ENCODE assay signal across 9 cellular contexts in genomic region chr15:70852501-70853269, GRCh38. TPM values are rescaled to one million over a fixed set of nuclear protein-coding genes. Genes with fewer than 3 reads are reported as not detected.
DNase-seq lines count a peak whose midpoint lies in the region; ATAC-seq and TF ChIP-seq lines count a peak whose summit lies in the region.
"Had no signal": no experiment of that assay in that cellular context is flagged by ENCODE, and none has a peak within 500 bp of the region (broad histone marks: within the 10 kb centered on the region; RNA-seq: fewer than 3 reads in every experiment).

No MANE protein-coding gene starts in this region.

- H3K79me1 ChIP-seq in trophoblast cell (ENCODE audit: low read length) = peaks cover 8% of the 10 kb centered on the region

- H2AFZ ChIP-seq in trophoblast cell (ENCODE audit: insufficient read depth, low read length, poor library complexity) = no peak overlapping the region

- no peak overlapping the region for H4K91ac ChIP-seq in trophoblast cell (ENCODE audit: low read depth, low read length)

- intact Hi-C loops in Calu3 (cut with micrococcal nuclease; ENCODE audit: unreplicated experiment) = no loop called here

- H3K4me1 Mint-ChIP-seq in Calu3 (ENCODE audit: low read depth, unreplicated experiment) = peaks cover 54% of the 10 kb centered on the region

- peak overlapping the region; percentile 89 for H3K4me3 ChIP-seq in RWPE2 (ENCODE audit: severe bottlenecking)
- H3K4me3 ChIP-seq in fibroblast of pulmonary artery (replicated peaks; ENCODE audit: low read depth, low read length) = peak overlapping the region; percentile 86
- no peak overlapping the region for H3K4me3 ChIP-seq in trophoblast cell (ENCODE audit: low read depth, low read length)

- peak overlapping the region; percentile 70 for H3K27ac ChIP-seq in RWPE2 (ENCODE audit: poor library complexity, severe bottlenecking)
- no peak overlapping the region for H3K27ac ChIP-seq in trophoblast cell (ENCODE audit: low read depth, low read length)

- no peak overlapping the region for H3K18ac ChIP-seq in trophoblast cell (ENCODE audit: low read length)

- no peak overlapping the region for H2AK5ac ChIP-seq in trophoblast cell (ENCODE audit: low read length)

- H3K27me3 Mint-ChIP-seq in Calu3 (ENCODE audit: unreplicated experiment) = no peaks in the 10 kb centered on the region

- H3K4me2 ChIP-seq in trophoblast cell (ENCODE audit: low read length) = peak overlapping the region; percentile 99

- H4K8ac ChIP-seq in trophoblast cell (ENCODE audit: low read depth, low read length) = no peak overlapping the region

- DNase-seq in Calu3 (no peak), RWPE2 (ENCODE audit: low spot score) (no peak), fibroblast of pulmonary artery (ENCODE audit: low read depth) (peak; percentile 28), trophoblast cell (no peak), germinal center (ENCODE audit: low spot score) (no peak), NCI-H510A treated with DMSO at 0.1 percent for 48 hours (lab: John Stamatoyannopoulos, UW) (no peak)
- no peak for DNase-seq in central memory CD4-positive, alpha-beta T cell

- no peak overlapping the region for H3K4ac ChIP-seq in trophoblast cell (ENCODE audit: low read depth, low read length)

- peak overlapping the region; percentile 91 for H3K4me3 Mint-ChIP-seq in Calu3 (ENCODE audit: low read depth, unreplicated experiment)

- no peaks in the 10 kb centered on the region for H3K9me3 ChIP-seq in RWPE2 (ENCODE audit: severe bottlenecking)
- H3K9me3 ChIP-seq in trophoblast cell (ENCODE audit: insufficient read depth, low read depth, low read length) = no peaks in the 10 kb centered on the region
- H3K9me3 ChIP-seq: pancreas had no signal

- TF ChIP-seq CTCF in Calu3 (IDR thresholded peaks at IDR 0.05; ENCODE audit: unreplicated experiment) = no peak
- TF ChIP-seq CTCF in RWPE2 (IDR thresholded peaks at IDR 0.05; ENCODE audit: poor library complexity, severe bottlenecking) = no peak
- no peak for TF ChIP-seq CTCF in fibroblast of pulmonary artery (IDR thresholded peaks at IDR 0.05; ENCODE audit: low read length, missing control alignments)

- H2BK5ac ChIP-seq in trophoblast cell (ENCODE audit: low read depth, low read length, poor library complexity) = no peak overlapping the region

- peaks cover 3% of the 10 kb centered on the region for H3K79me2 ChIP-seq in trophoblast cell (ENCODE audit: control insufficient read depth, insufficient read depth, low read length, poor library complexity)

- H3K4me1 ChIP-seq in RWPE2 (ENCODE audit: insufficient read depth, poor library complexity, severe bottlenecking) = peaks cover 26% of the 10 kb centered on the region
- peaks cover 0 to 12% of the 10 kb centered on the region in 2 experiments for H3K4me1 ChIP-seq in trophoblast cell (ENCODE audit: control insufficient read depth in 1 of 2, insufficient read depth in 2 of 2, low read length in 2 of 2)
- H3K4me1 ChIP-seq: pancreas had no signal

- no peaks in the 10 kb centered on the region for H3K9me3 Mint-ChIP-seq in Calu3 (ENCODE audit: low read depth, unreplicated experiment)

- no peak overlapping the region for H2BK120ac ChIP-seq in trophoblast cell (ENCODE audit: insufficient read depth, low read length, poor library complexity)

- H3K36me3 ChIP-seq in RWPE2 (ENCODE audit: low read depth) = peaks cover 37% of the 10 kb centered on the region
- H3K36me3 ChIP-seq in trophoblast cell (ENCODE audit: control insufficient read depth in 1 of 2, insufficient read depth in 2 of 2, low read length in 2 of 2) = peaks cover 0 to 4% of the 10 kb centered on the region in 2 experiments
- H3K36me3 ChIP-seq: pancreas had no signal

- H3K27me3 ChIP-seq in RWPE2 (ENCODE audit: insufficient read depth, poor library complexity, severe bottlenecking) (no peaks in the 10 kb centered on the region), trophoblast cell (ENCODE audit: insufficient read depth, low read length) (peaks cover 7% of the 10 kb centered on the region)
- H3K27me3 ChIP-seq: pancreas had no signal

- TSS peak; percentile 42 for BruUV-seq in Calu3 (replicated peaks; lab: Mats Ljungman, UMichigan)

- WGBS in trophoblast cell (ENCODE audit: extremely low coverage, insufficient coverage, insufficient read length) = no CpG with 5 or more reads among the region's 10 CpGs

- H4K12ac ChIP-seq in trophoblast cell (ENCODE audit: low read depth, low read length) = no peak overlapping the region

- H3K23ac ChIP-seq in trophoblast cell (ENCODE audit: low read length) = no peak overlapping the region

- H3K14ac ChIP-seq in trophoblast cell (ENCODE audit: low read length) = no peak overlapping the region

- peaks cover 37% of the 10 kb centered on the region for H3K36me3 Mint-ChIP-seq in Calu3 (ENCODE audit: insufficient read depth, unreplicated experiment)

- peak overlapping the region; percentile 65 for H3K27ac Mint-ChIP-seq in Calu3 (ENCODE audit: unreplicated experiment)

- H2BK12ac ChIP-seq in trophoblast cell (ENCODE audit: low read length) = no peak overlapping the region

- no peak overlapping the region for H3K9ac ChIP-seq in trophoblast cell (ENCODE audit: low read length)

- ATAC-seq in RWPE2 (ENCODE audit: low read depth) = peak; percentile 56
- no peak for ATAC-seq in HG02642 (IDR thresholded peaks at IDR 0.05; ENCODE audit: poor library complexity, unreplicated experiment)

- CTCF ChIA-PET in Calu3 (lab: Charles Lee) = interaction anchor here (0.6 to 1.9 kb wide), 5 partner anchors 10 to 91 kb away, joined by 3 to 5 read pairs (median 3); no protein-coding TSS in a partner anchor

RNA-seq across cellular contexts. Expression of gene LARP6, which starts 1.3 kb away (rescaled TPM):
- total RNA-seq in Calu3 (2022) = 30.4 and 30.8 TPM in 2 replicates
- 9.3 and 9.4 TPM in 2 replicates for polyA plus RNA-seq in trophoblast cell (2013)

RNA-seq across cellular contexts. Expression of gene THAP10, which starts 39.5 kb away (rescaled TPM):
- total RNA-seq in Calu3 (2022) = 11.8 and 13.7 TPM in 2 replicates
- 1.4 and 1.7 TPM in 2 replicates for polyA plus RNA-seq in trophoblast cell (2013)

RNA-seq across cellular contexts. Expression of gene LRRC49, which starts 39.9 kb away (rescaled TPM):
- 5.8 and 6.3 TPM in 2 replicates for total RNA-seq in Calu3 (2022)
- 1.2 TPM in 2 replicates for polyA plus RNA-seq in trophoblast cell (2013)
